26 cellular contexts compared by ENCODE assay signal in genomic region chr1:113124366-113124765, GRCh38. TPM values are rescaled to one million over a fixed set of nuclear protein-coding genes. Genes with fewer than 3 reads are reported as not detected.
A peak's percentile ranks its signal among the peaks of the same experiment; 100 is the strongest.
DNase-seq lines count a peak whose midpoint lies in the region; ATAC-seq, FAIRE-seq and TF ChIP-seq lines count a peak whose summit lies in the region.
"Had no signal": no experiment of that assay in that cellular context is flagged by ENCODE, and none has a peak within 500 bp of the region (broad histone marks: within the 10 kb centered on the region; RNA-seq: fewer than 3 reads in every experiment).

No MANE protein-coding gene starts in this region.

- peaks cover 3% of the 10 kb centered on the region; the same call in 1 of the 2 replicates for H4K20me1 ChIP-seq in IMR-90 (ENCODE audit: insufficient read depth, low read length)
- no peaks in the 10 kb centered on the region for H4K20me1 ChIP-seq in GM12878 (ENCODE audit: control insufficient read depth, insufficient read depth)

- H3K14ac ChIP-seq in IMR-90 (replicated peaks; ENCODE audit: low read depth, low read length), result no peak overlapping the region

- H4K91ac ChIP-seq in IMR-90 (ENCODE audit: insufficient read depth, low read depth, low read length), result no peak overlapping the region

- no peak overlapping the region for H2AK9ac ChIP-seq in IMR-90 (replicated peaks; ENCODE audit: low read depth, low read length, poor library complexity)

- CTCF ChIA-PET in IMR-90 (lab: Yijun Ruan, JAX) (interaction anchor here (1.3 kb wide), 1 partner anchor 10 kb away, joined by 3 read pairs; no protein-coding TSS in a partner anchor), GM12878 (lab: Yijun Ruan, JAX) (interaction anchor here (2.9 kb wide), 1 partner anchor 52 kb away, joined by 10 read pairs; the partner anchor contains the start of gene LRIG2)

- TF ChIP-seq RAD21 in IMR-90 (IDR thresholded peaks at IDR 0.05; ENCODE audit: low read length) (no peak), GM12878 (IDR thresholded peaks at IDR 0.05; ENCODE audit: insufficient read depth, low read depth, low read length) (no peak)

- DNase-seq in IMR-90 (no peak), GM12878 (ENCODE audit: low read depth, low spot score) (no peak), kidney glomerular epithelial cell (lab: John Stamatoyannopoulos, UW) (no peak), NCI-H1417 (lab: John Stamatoyannopoulos, UW) (no peak), DMS 273 treated with DMSO at 0.1 percent for 48 hours (lab: John Stamatoyannopoulos, UW) (no peak)
- DNase-seq: 8988T; ACHN; BE2C; CD8-positive, alpha-beta memory T cell; DND-41; H9; MM.1S; NCI-H1417 treated with DMSO at 0.1 percent for 48 hours; NCI-H1694 treated with DMSO at 0.1 percent for 48 hours; NCI-H2081; NCI-H226; NCI-H510A; NCI-H69; SHP77 treated with DMSO at 0.1 percent for 48 hours had no signal

- POLR2A ChIA-PET in IMR-90 (lab: Charles Lee; ENCODE audit: unreplicated experiment) (no interaction called here), GM12878 (lab: Charles Lee) (no interaction called here)

- no peak overlapping the region for H3K23ac ChIP-seq in IMR-90 (ENCODE audit: low read depth, low read length)

- H2BK5ac ChIP-seq in IMR-90 (ENCODE audit: low read depth, low read length, poor library complexity, severe bottlenecking), result no peak overlapping the region

- H3K18ac ChIP-seq in IMR-90 (ENCODE audit: low read depth, low read length), result no peak overlapping the region

- H3K9me1 ChIP-seq in IMR-90 (ENCODE audit: insufficient read depth, low read length), result peaks cover 5% of the 10 kb centered on the region; the same call in 1 of the 2 replicates

- H3K36me3 ChIP-seq in IMR-90 (ENCODE audit: control insufficient read depth, insufficient read depth, low read length) (peaks cover 33% of the 10 kb centered on the region), GM12878 (ENCODE audit: control insufficient read depth in 2 of 2, insufficient read depth in 2 of 2, low read length in 1 of 2) (peaks cover 4 to 20% of the 10 kb centered on the region in 2 experiments; a peak in 3 of 4 replicates), muscle layer of duodenum (ENCODE audit: control insufficient read depth in 1 of 2, insufficient read depth in 2 of 2, low read length in 2 of 2) (peaks cover 39 to 46% of the 10 kb centered on the region in 2 donors), stomach smooth muscle (ENCODE audit: control insufficient read depth in 2 of 2, insufficient read depth in 2 of 2, low read length in 2 of 2) (peaks cover 19 to 31% of the 10 kb centered on the region in 2 donors)

- H2BK120ac ChIP-seq in IMR-90 (ENCODE audit: low read depth, low read length), result no peak overlapping the region

- no peak overlapping the region for H4K8ac ChIP-seq in IMR-90 (ENCODE audit: low read depth in 2 of 2, low read length in 2 of 2)

- no peak overlapping the region for H2AK5ac ChIP-seq in IMR-90 (ENCODE audit: low read depth, low read length)

- no peak overlapping the region for H3K4ac ChIP-seq in IMR-90 (ENCODE audit: low read depth, low read length)

- no peaks in the 10 kb centered on the region for H3K79me2 ChIP-seq in GM12878 (ENCODE audit: control insufficient read depth, insufficient read depth, low read length)

- TF ChIP-seq POLR2A in IMR-90 (IDR thresholded peaks at IDR 0.05; ENCODE audit: low read depth, low read length) (no peak), GM12878 (IDR thresholded peaks at IDR 0.05; ENCODE audit: low read depth, low read length) (no peak)

- SMC1A ChIA-PET in GM12878 (lab: Charles Lee; ENCODE audit: uncharacterized antibody, unreplicated experiment), result no interaction called here

- H2BK20ac ChIP-seq in IMR-90 (ENCODE audit: low read depth, low read length), result no peak overlapping the region

- no peak overlapping the region for H2AFZ ChIP-seq in IMR-90 (replicated peaks; ENCODE audit: low read length, poor library complexity)
- H2AFZ ChIP-seq in GM12878 (ENCODE audit: control insufficient read depth, low read depth, low read length), result no peak overlapping the region
- H2AFZ ChIP-seq: GM23338 had no signal

- intact Hi-C loops in IMR-90 (cut with micrococcal nuclease) (loop anchor here (5.0 to 10.0 kb wide), 2 partner anchors 553 to 630 kb away; partner anchors contain the start of gene PHTF1), GM12878 (cut with micrococcal nuclease; ENCODE audit: unreplicated experiment) (no loop called here)

- peaks cover 22% of the 10 kb centered on the region in 2 experiments for H3K79me1 ChIP-seq in IMR-90 (ENCODE audit: low read depth in 1 of 2, low read length in 2 of 2)

- H3K4me1 ChIP-seq in IMR-90 (ENCODE audit: control insufficient read depth, insufficient read depth, low read length), result peaks cover 3% of the 10 kb centered on the region; the same call in 1 of the 2 replicates
- H3K4me1 ChIP-seq in GM12878 (ENCODE audit: control insufficient read depth, insufficient read depth, low read length), result no peaks in the 10 kb centered on the region
- peaks cover 0 to 11% of the 10 kb centered on the region in 2 donors for H3K4me1 ChIP-seq in muscle layer of duodenum (ENCODE audit: control insufficient read depth in 1 of 2, insufficient read depth in 2 of 2, low read length in 2 of 2)
- H3K4me1 ChIP-seq in stomach smooth muscle (ENCODE audit: control insufficient read depth, insufficient read depth, low read length), result peaks cover 6% of the 10 kb centered on the region
- H3K4me1 ChIP-seq: BE2C had no signal

- TF ChIP-seq EP300 in GM12878 (IDR thresholded peaks at IDR 0.05; ENCODE audit: borderline replicate concordance in 1 of 2, control insufficient read depth in 1 of 2, low read depth in 2 of 2, low read length in 2 of 2), result no peak

- BruUV-seq in IMR-90 (replicated peaks; lab: Mats Ljungman, UMichigan) (no TSS peak), GM12878 (replicated peaks; lab: Mats Ljungman, UMichigan) (TSS peak; percentile 23)

- peak overlapping the region; percentile 16; the same call in 1 of the 2 replicates for H3K27ac ChIP-seq in IMR-90 (ENCODE audit: insufficient read depth, low read length)
- no peak overlapping the region for H3K27ac ChIP-seq in GM12878 (ENCODE audit: control insufficient read depth, insufficient read depth)
- H3K27ac ChIP-seq in muscle layer of duodenum (ENCODE audit: low read length), result peak overlapping the region; percentile 56
- peak overlapping the region; percentile 53 for H3K27ac ChIP-seq in stomach smooth muscle (ENCODE audit: low read length)
- H3K27ac ChIP-seq: KMS-11 had no signal

- ATAC-seq in IMR-90 (ENCODE audit: low read depth) (no peak), GM12878 (no peak), HG02973 (IDR thresholded peaks at IDR 0.05; ENCODE audit: unreplicated experiment) (no peak)
- ATAC-seq: GM23338, Panc1 had no signal

- H3K9ac ChIP-seq in IMR-90 (ENCODE audit: low read depth, low read length) (no peak overlapping the region), GM12878 (ENCODE audit: control insufficient read depth, insufficient read depth, low read length) (no peak overlapping the region), stomach smooth muscle (ENCODE audit: low read length in 2 of 2) (no peak overlapping the region)
- H3K9ac ChIP-seq: KMS-11 had no signal

- H3K4me2 ChIP-seq in IMR-90 (ENCODE audit: low read depth, low read length) (no peak overlapping the region), GM12878 (ENCODE audit: control insufficient read depth, insufficient read depth) (no peak overlapping the region)
- H3K4me2 ChIP-seq: GM23338, KMS-11 had no signal

- 86% methylated on average over 1 of the region's 1 CpG; no CpG with 5 or more reads in 1 of the 2 experiments for WGBS in IMR-90 (ENCODE audit: extremely low coverage in 2 of 2, insufficient read length in 1 of 2), 2 experiments
- WGBS in GM12878 (ENCODE audit: insufficient coverage, insufficient replicate concordance, low lambda C conversion rate, missing lambda C conversion rate), result 85% methylated on average over 1 of the region's 1 CpG

- H2BK15ac ChIP-seq in IMR-90 (ENCODE audit: low read depth, low read length), result no peak overlapping the region

- dilution Hi-C loops in IMR-90 (cut with HindIII; ENCODE audit: low sequenced_read_pairs, unreplicated experiment), result no loop called here

- in situ Hi-C loops in IMR-90 (cut with MboI; ENCODE audit: low sequenced_read_pairs) (no loop called here), GM12878 (cut with MboI) (no loop called here)

- H3K4me3 ChIP-seq in IMR-90 (ENCODE audit: insufficient read depth, low read depth, low read length) (no peak overlapping the region), GM12878 (no peak overlapping the region), muscle layer of duodenum (ENCODE audit: low read depth in 1 of 2, low read length in 2 of 2) (no peak overlapping the region), stomach smooth muscle (ENCODE audit: low read length in 2 of 2) (no peak overlapping the region)
- H3K4me3 ChIP-seq: GM23338 had no signal

- H3K56ac ChIP-seq in IMR-90 (ENCODE audit: extremely low read depth, insufficient read depth, low read length), result no peak overlapping the region

- RAD21 ChIA-PET in GM12878 (lab: Charles Lee; ENCODE audit: unreplicated experiment), result no interaction called here

- FAIRE-seq in GM12878 (lab: Jason Lieb, UNC), result no peak
- FAIRE-seq: GM19239 had no signal

- no peak for TF ChIP-seq CTCF in IMR-90 (conservative IDR thresholded peaks at IDR 0.05; ENCODE audit: low read depth, low read length)
- TF ChIP-seq CTCF in GM12878 (IDR thresholded peaks at IDR 0.05 in 2 of 3, conservative IDR thresholded peaks at IDR 0.05 in 1 of 3; ENCODE audit: control insufficient read depth in 2 of 3, extremely low read depth in 1 of 3, insufficient read depth in 1 of 3, low read depth in 3 of 3, low read length in 3 of 3), result no peak

- H3K27me3 ChIP-seq in IMR-90 (ENCODE audit: control insufficient read depth, insufficient read depth, low read length) (no peaks in the 10 kb centered on the region), GM12878 (replicated peaks in 1 of 2; ENCODE audit: control insufficient read depth in 2 of 2, insufficient read depth in 2 of 2, low read length in 1 of 2) (no peaks in the 10 kb centered on the region), muscle layer of duodenum (ENCODE audit: low read depth, low read length) (no peaks in the 10 kb centered on the region), stomach smooth muscle (ENCODE audit: control insufficient read depth in 1 of 2, insufficient read depth in 2 of 2, low read length in 2 of 2) (no peaks in the 10 kb centered on the region)
- H3K27me3 ChIP-seq: BE2C had no signal

- no peak overlapping the region for H4K5ac ChIP-seq in IMR-90 (ENCODE audit: low read depth, low read length)

- H3K9me3 ChIP-seq in IMR-90 (ENCODE audit: control insufficient read depth, insufficient read depth, low read length) (peaks cover 2% of the 10 kb centered on the region; the same call in 1 of the 2 replicates), GM12878 (replicated peaks; ENCODE audit: control insufficient read depth, insufficient read depth, low read length) (no peaks in the 10 kb centered on the region), muscle layer of duodenum (ENCODE audit: control insufficient read depth in 1 of 2, low read length in 2 of 2) (no peaks in the 10 kb centered on the region), stomach smooth muscle (ENCODE audit: control insufficient read depth in 2 of 2, low read length in 2 of 2) (no peaks in the 10 kb centered on the region)
- H3K9me3 ChIP-seq: BE2C had no signal

RNA-seq across cellular contexts. Expression of gene LRIG2, which starts 51.4 kb away (rescaled TPM):
- total RNA-seq in IMR-90 (2012; rRNA removed) (9.0 and 10.6 TPM in 2 replicates), GM12878 (2014; rRNA removed) (8.4 and 8.5 TPM in 2 replicates), GM12878 (2014; rRNA removed; fragmentation: Illumina TruSeq; extraction: Trizol) (6.7 and 7.7 TPM in 2 replicates), GM12878 (2021) (4.3 and 7.6 TPM in 2 replicates)
- polyA plus RNA-seq in IMR-90 (2012; rRNA removed) (3.3 and 4.3 TPM in 2 replicates), GM12878 (2011; rRNA removed) (11.8 and 13.9 TPM in 2 replicates), GM12878 (2014; fragmentation: Illumina TruSeq; extraction: Trizol) (5.3 and 6.0 TPM in 2 replicates), GM12878 (2014; fragmentation: Nextera tagmentation; extraction: Ambion mirVana) (1 to 10 TPM in 1 of 2 experiments, under 1 TPM in 1; 0.77 to 1.3 TPM), GM12878 (2014; rRNA removed) (4.9 and 5.2 TPM in 2 replicates), GM12878 (2016; fragmentation: Nextera tagmentation; extraction: Ambion mirVana) (1 to 10 TPM; 4.6 TPM)
- polyA plus RNA-seq in IMR-90 (2012; cell fraction: cytosol; rRNA removed), result 0.86 and 1.0 TPM in 2 replicates
- polyA plus RNA-seq in IMR-90 (2012; cell fraction: nucleus; rRNA removed; ENCODE audit: low replicate concordance), result 4.6 and 21.1 TPM in 2 replicates
- total RNA-seq in GM12878 (2013; cell fraction: nucleolus; rRNA removed), result 78.4 and 80.4 TPM in 2 replicates
- 4.2 TPM for polyA plus RNA-seq in GM12878 (2011; ENCODE audit: low read depth)
- 7.8 and 10.1 TPM in 2 replicates for polyA plus RNA-seq in GM12878 (2011; cell fraction: cytosol; rRNA removed)
- 10.9 and 14.3 TPM in 2 replicates for polyA plus RNA-seq in GM12878 (2011; cell fraction: nucleus; rRNA removed)
- polyA plus RNA-seq in GM12878 (2012), result 4.3 and 4.9 TPM in 2 replicates
- 21.4 and 24.0 TPM in 2 replicates for polyA minus RNA-seq in GM12878 (2011; rRNA and poly(A)+ RNA removed)
- polyA minus RNA-seq in GM12878 (2011; cell fraction: cytosol; rRNA and poly(A)+ RNA removed), result 3.5 and 7.3 TPM in 2 replicates
- 10.3 and 11.5 TPM in 2 replicates for polyA minus RNA-seq in GM12878 (2011; cell fraction: nucleus; rRNA and poly(A)+ RNA removed)
